2 cellular contexts compared by ENCODE assay signal in the genomic region with DNA sequence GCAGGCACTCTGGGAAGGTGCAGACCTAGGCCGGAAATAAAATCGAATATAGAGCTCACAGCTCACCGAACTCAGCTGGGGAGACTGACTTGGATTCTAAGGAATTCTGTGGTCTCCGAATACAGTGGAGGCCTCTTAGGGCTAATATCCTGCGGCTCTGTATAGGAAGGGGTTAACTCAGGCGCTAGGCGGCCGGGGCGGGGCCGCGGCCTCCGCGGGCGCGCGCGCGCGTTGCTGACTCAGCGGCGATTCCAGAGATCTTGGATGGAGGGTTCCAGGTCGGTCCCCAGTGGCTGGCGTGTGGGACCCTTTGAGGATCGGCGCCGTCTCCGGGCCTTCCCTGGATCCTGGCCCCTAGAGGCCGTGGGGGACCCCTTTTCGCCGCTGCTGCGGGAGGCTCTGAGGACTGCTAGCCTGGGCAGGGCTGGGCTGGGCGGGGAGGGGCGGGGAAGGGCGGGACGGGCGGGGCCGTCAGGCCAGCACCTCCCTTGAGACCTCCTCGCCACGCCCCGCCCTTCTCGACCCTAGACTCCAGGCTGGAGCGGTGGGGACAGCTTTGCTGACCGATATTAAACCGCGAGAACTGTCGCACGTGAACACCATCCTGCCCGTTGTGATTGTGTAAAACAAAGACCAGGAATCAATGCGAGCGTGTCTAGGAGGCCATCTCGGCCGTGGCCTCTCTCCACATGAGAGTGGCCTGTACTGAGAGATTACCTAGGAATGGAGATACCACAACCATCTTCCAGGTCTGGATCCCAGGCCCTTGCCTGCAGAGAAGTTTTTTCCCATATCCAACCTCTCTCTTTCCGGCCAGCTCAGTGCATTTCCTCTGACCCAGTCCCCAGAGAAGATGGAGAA.
TF ChIP-seq lines count a peak whose summit lies in the region.

No MANE protein-coding gene starts in this region.

TF ChIP-seq in IMR-90, 13 proteins besides CTCF, POLR2A, EP300 and RAD21:
- TF ChIP-seq MAFK (IDR thresholded peaks at IDR 0.05; ENCODE audit: low read depth, low read length) (peak; percentile 94), BHLHE40 (IDR thresholded peaks at IDR 0.05; ENCODE audit: low read depth, low read length) (peak; percentile 66; the same call in 1 of the 2 replicates), RCOR1 (IDR thresholded peaks at IDR 0.05; ENCODE audit: insufficient replicate concordance, low read length) (no peak), CEBPB (IDR thresholded peaks at IDR 0.05; ENCODE audit: low read depth, low read length) (peak; percentile 40), MAZ (IDR thresholded peaks at IDR 0.05; ENCODE audit: borderline replicate concordance, low read depth, low read length) (peak; percentile 86), CHD1 (IDR thresholded peaks at IDR 0.05; ENCODE audit: low read depth, low read length) (no peak), NFE2L2 (IDR thresholded peaks at IDR 0.05; ENCODE audit: low read depth, low read length) (peak; percentile 24; the same call in 1 of the 2 replicates), FOS (IDR thresholded peaks at IDR 0.05; ENCODE audit: low read depth, low read length) (no peak), MXI1 (IDR thresholded peaks at IDR 0.05; ENCODE audit: borderline replicate concordance, low read depth, low read length) (no peak; the same call in 1 of the 2 replicates), RFX5 (IDR thresholded peaks at IDR 0.05; ENCODE audit: low read depth, low read length) (no peak), SMC3 (IDR thresholded peaks at IDR 0.05; ENCODE audit: low read depth, low read length) (no peak)
- TF ChIP-seq, protein P1, sequence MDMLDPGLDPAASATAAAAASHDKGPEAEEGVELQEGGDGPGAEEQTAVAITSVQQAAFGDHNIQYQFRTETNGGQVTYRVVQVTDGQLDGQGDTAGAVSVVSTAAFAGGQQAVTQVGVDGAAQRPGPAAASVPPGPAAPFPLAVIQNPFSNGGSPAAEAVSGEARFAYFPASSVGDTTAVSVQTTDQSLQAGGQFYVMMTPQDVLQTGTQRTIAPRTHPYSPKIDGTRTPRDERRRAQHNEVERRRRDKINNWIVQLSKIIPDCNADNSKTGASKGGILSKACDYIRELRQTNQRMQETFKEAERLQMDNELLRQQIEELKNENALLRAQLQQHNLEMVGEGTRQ (IDR thresholded peaks at IDR 0.05; ENCODE audit: low read depth, low read length): no peak

TF ChIP-seq in endothelial cell of umbilical vein, 7 proteins besides CTCF, POLR2A, EP300 and RAD21:
- TF ChIP-seq FOS (IDR thresholded peaks at IDR 0.05; ENCODE audit: borderline replicate concordance, insufficient read depth, low read length) (no peak), POLR2AphosphoS5 (IDR thresholded peaks at IDR 0.05; ENCODE audit: insufficient read depth, low read depth, low read length) (peak; percentile 63)
- TF ChIP-seq, protein P2, sequence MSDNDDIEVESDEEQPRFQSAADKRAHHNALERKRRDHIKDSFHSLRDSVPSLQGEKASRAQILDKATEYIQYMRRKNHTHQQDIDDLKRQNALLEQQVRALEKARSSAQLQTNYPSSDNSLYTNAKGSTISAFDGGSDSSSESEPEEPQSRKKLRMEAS (IDR thresholded peaks at IDR 0.05; ENCODE audit: insufficient read depth, insufficient read length): peak; percentile 36
